ENCODE assay signal across 1 cellular context in genomic region chr6:3772127-3772999, GRCh38. TPM values are rescaled to one million over a fixed set of nuclear protein-coding genes. Genes with fewer than 3 reads are reported as not detected.
"Had no signal": no experiment of that assay in that cellular context is flagged by ENCODE, and none has a peak within 500 bp of the region (broad histone marks: within the 10 kb centered on the region; RNA-seq: fewer than 3 reads in every experiment).

No MANE protein-coding gene starts in this region.

RNA-seq across cellular contexts. Expression of gene PXDC1, which starts 20.9 kb away (rescaled TPM):
- polyA plus RNA-seq: naive thymus-derived CD4-positive, alpha-beta T cell had no signal
